In genomic region chr22:30064172-30064571, GRCh38 we compare ENCODE assay signal across 1 cellular context.
TF ChIP-seq lines count a peak whose summit lies in the region.

No MANE protein-coding gene starts in this region.

TF ChIP-seq in HEK293, 187 proteins besides CTCF, POLR2A, EP300 and RAD21 (continued from another document):
- TF ChIP-seq ZNF398 (tag by site-specific recombination; IDR thresholded peaks at IDR 0.05), result no peak
- peak; percentile 59; the same call in 1 of the 2 replicates for TF ChIP-seq ZNF280D (tag by site-specific recombination; IDR thresholded peaks at IDR 0.05)
- no peak for TF ChIP-seq ZFP41 (tag by site-specific recombination; IDR thresholded peaks at IDR 0.05; ENCODE audit: borderline replicate concordance)
- no peak for TF ChIP-seq ZNF114 (tag by site-specific recombination; IDR thresholded peaks at IDR 0.05)
- TF ChIP-seq ZBTB48 (tag by site-specific recombination; IDR thresholded peaks at IDR 0.05), result no peak
- no peak for TF ChIP-seq ATF2 (tag by site-specific recombination; IDR thresholded peaks at IDR 0.05; ENCODE audit: low read depth)
- peak; percentile 95 for TF ChIP-seq SETDB1 (IDR thresholded peaks at IDR 0.05; ENCODE audit: insufficient read length, low read length)
